18 cellular contexts compared by ENCODE assay signal in genomic region chr9:5112109-5112592, GRCh38.
"Had no signal": no experiment of that assay in that cellular context is flagged by ENCODE, and none has a peak within 500 bp of the region (broad histone marks: within the 10 kb centered on the region; RNA-seq: fewer than 3 reads in every experiment).

No MANE protein-coding gene starts in this region.

- H3K9me3 ChIP-seq: colonic mucosa, prostate gland, uterus had no signal

- H3K4me3 ChIP-seq: colonic mucosa, hepatocyte, prostate gland, tibial nerve, uterus had no signal

- DNase-seq: activated CD4-positive, alpha-beta memory T cell treated with anti-CD3 and anti-CD28 coated beads for 36 hours; activated CD4-positive, alpha-beta T cell treated with anti-CD3 and anti-CD28 coated beads for 4 hours; activated gamma-delta T cell treated with Interleukin-2 at 50 U/mL for 16 hours; activated naive CD8-positive, alpha-beta T cell treated with anti-CD3 and anti-CD28 coated beads, Interleukin-2, amount 10 ng/mL, durations not matched to agents 7 days and 5 days; activated T-cell treated with anti-CD3 and anti-CD28 coated beads for 4 hours; central memory CD4-positive, alpha-beta T cell; colonic mucosa; foreskin fibroblast; stimulated activated naive B cell treated with anti-CD40 and anti-IgM and Interleukin-4, amounts not matched to agents 10 μg/mL and 1 μg/mL and 100 μg/mL, for 72 hours; substantia nigra; T-cell; uterus had no signal

- H3K27ac ChIP-seq: colonic mucosa, epithelial cell of prostate, hepatocyte, prostate gland, tibial nerve, uterus had no signal

- ATAC-seq: left colon; stimulated activated naive B cell treated with anti-CD40 and anti-IgM and Interleukin-4, amounts not matched to agents 10 μg/mL and 1 μg/mL and 100 μg/mL, for 72 hours; T-cell; WTC11 had no signal

- H3K36me3 ChIP-seq: colonic mucosa, uterus had no signal

- H3K27me3 ChIP-seq: colonic mucosa, hepatocyte, tibial nerve, uterus had no signal

- H3K4me1 ChIP-seq: colonic mucosa, prostate gland, tibial nerve, uterus had no signal
